ENCODE assay signal across 18 cellular contexts in genomic region chr4:41158756-41159155, GRCh38.
"Had no signal": no experiment of that assay in that cellular context is flagged by ENCODE, and none has a peak within 500 bp of the region (broad histone marks: within the 10 kb centered on the region; RNA-seq: fewer than 3 reads in every experiment).

No MANE protein-coding gene starts in this region.

- ATAC-seq: effector memory CD8-positive, alpha-beta T cell; gastroesophageal sphincter; natural killer cell; T-cell; upper lobe of right lung had no signal

- H3K36me3 ChIP-seq: gastroesophageal sphincter, left ventricle myocardium inferior, upper lobe of right lung had no signal

- H3K4me3 ChIP-seq: gastroesophageal sphincter, left ventricle myocardium inferior, upper lobe of right lung had no signal

- H3K27me3 ChIP-seq: gastroesophageal sphincter, upper lobe of right lung had no signal

- H3K4me1 Mint-ChIP-seq: activated naive CD8-positive, alpha-beta T cell treated with anti-CD3 and anti-CD28 coated beads, Interleukin-2, amount 10 ng/mL, durations not matched to agents 7 days and 5 days; memory B cell; natural killer cell; T-cell had no signal

- H3K27ac ChIP-seq: gastroesophageal sphincter, left ventricle myocardium inferior, upper lobe of right lung had no signal

- H3K27me3 Mint-ChIP-seq: effector memory CD8-positive, alpha-beta T cell had no signal

- H3K9me3 Mint-ChIP-seq: activated naive CD8-positive, alpha-beta T cell treated with anti-CD3 and anti-CD28 coated beads, Interleukin-2, amount 10 ng/mL, durations not matched to agents 7 days and 5 days; activated T-helper 1 cell treated with anti-CD3 and anti-CD28 coated beads, Interleukin-12 subunit alpha, Interleukin-12 subunit beta, Interleukin-2, Interleukin-4 antibody, amounts not matched to agents 30 ng/mL and 10 ng/mL and 1 ng/mL, durations not matched to agents 14 hours and 24 hours and 36 hours; effector memory CD8-positive, alpha-beta T cell; stimulated activated naive CD8-positive, alpha-beta T cell treated with anti-CD3 and anti-CD28 coated beads, Interleukin-15, Interleukin-2, amounts not matched to agents 100 ng/mL and 50 ng/mL, for 24 hours; T-cell had no signal

- H3K9me3 ChIP-seq: gastroesophageal sphincter, left ventricle myocardium inferior, upper lobe of right lung had no signal

- DNase-seq: activated CD4-positive, CD25-positive, alpha-beta regulatory T cell treated with anti-CD3 and anti-CD28 coated beads, Interleukin-2, amount 50 U/mL, for 72 hours; activated naive CD4-positive, alpha-beta T cell; activated naive CD8-positive, alpha-beta T cell treated with anti-CD3 and anti-CD28 coated beads, Interleukin-2, amount 10 ng/mL, durations not matched to agents 7 days and 5 days; dermis blood vessel endothelial cell; effector memory CD8-positive, alpha-beta T cell; left ventricle myocardium inferior; natural killer cell; nucleus accumbens; small intestine; stimulated activated CD4-positive, alpha-beta T cell treated with anti-CD3 and anti-CD28 coated beads, Interleukin-4, amount 100 ng/mL, for 4 hours; stimulated activated CD8-positive, alpha-beta memory T cell treated with anti-CD3 and anti-CD28 coated beads, Interleukin-4, amount 100 ng/mL, for 48 hours; T-cell; T-helper 9 cell; upper lobe of right lung had no signal

- H3K4me3 Mint-ChIP-seq: activated naive CD8-positive, alpha-beta T cell treated with anti-CD3 and anti-CD28 coated beads, Interleukin-2, amount 10 ng/mL, durations not matched to agents 7 days and 5 days; activated T-helper 1 cell treated with anti-CD3 and anti-CD28 coated beads, Interleukin-12 subunit alpha, Interleukin-12 subunit beta, Interleukin-2, Interleukin-4 antibody, amounts not matched to agents 30 ng/mL and 10 ng/mL and 1 ng/mL, durations not matched to agents 14 hours and 24 hours and 36 hours; effector memory CD8-positive, alpha-beta T cell; memory B cell; natural killer cell; stimulated activated naive CD8-positive, alpha-beta T cell treated with anti-CD3 and anti-CD28 coated beads, Interleukin-15, Interleukin-2, amounts not matched to agents 100 ng/mL and 50 ng/mL, for 24 hours; T-cell had no signal

- H3K27ac Mint-ChIP-seq: activated naive CD8-positive, alpha-beta T cell treated with anti-CD3 and anti-CD28 coated beads, Interleukin-2, amount 10 ng/mL, durations not matched to agents 7 days and 5 days; activated T-helper 1 cell treated with anti-CD3 and anti-CD28 coated beads, Interleukin-12 subunit alpha, Interleukin-12 subunit beta, Interleukin-2, Interleukin-4 antibody, amounts not matched to agents 30 ng/mL and 10 ng/mL and 1 ng/mL, durations not matched to agents 14 hours and 24 hours and 36 hours; effector memory CD8-positive, alpha-beta T cell; memory B cell; natural killer cell; stimulated activated naive CD8-positive, alpha-beta T cell treated with anti-CD3 and anti-CD28 coated beads, Interleukin-15, Interleukin-2, amounts not matched to agents 100 ng/mL and 50 ng/mL, for 24 hours; T-cell had no signal

- FAIRE-seq: small intestine had no signal

- H3K36me3 Mint-ChIP-seq: activated naive CD8-positive, alpha-beta T cell treated with anti-CD3 and anti-CD28 coated beads, Interleukin-2, amount 10 ng/mL, durations not matched to agents 7 days and 5 days; memory B cell; natural killer cell; T-cell had no signal
